21 cellular contexts compared by ENCODE assay signal in genomic region chr6:80541886-80542285, GRCh38.
DNase-seq lines count a peak whose midpoint lies in the region; ATAC-seq, FAIRE-seq and TF ChIP-seq lines count a peak whose summit lies in the region.
"Had no signal": no experiment of that assay in that cellular context is flagged by ENCODE, and none has a peak within 500 bp of the region (broad histone marks: within the 10 kb centered on the region; RNA-seq: fewer than 3 reads in every experiment).

No MANE protein-coding gene starts in this region.

- H3K4me1 ChIP-seq in PC-9 (replicated peaks; ENCODE audit: insufficient read depth) (peaks cover 16% of the 10 kb centered on the region), endocrine pancreas (ENCODE audit: control insufficient read depth, insufficient read depth, low read length) (peaks cover 18% of the 10 kb centered on the region)

- no peak overlapping the region for H3K27ac Mint-ChIP-seq in activated T-helper 17 cell treated with anti-CD3 and anti-CD28 coated beads, Interleukin-2, amount 50 U/mL, for 72 hours
- H3K27ac Mint-ChIP-seq in T-helper 2 cell treated with Interferon-gamma antibody and Interleukin-4, amounts not matched to agents 5 μg/mL and 100 μg/mL, for 36 hours: no peak overlapping the region
- H3K27ac Mint-ChIP-seq: activated naive CD8-positive, alpha-beta T cell treated with anti-CD3 and anti-CD28 coated beads for 36 hours; activated T-helper 2 cell treated with anti-CD3 and anti-CD28 coated beads, Interferon-gamma antibody, Interleukin-2, Interleukin-4, amounts not matched to agents 10 μg/mL and 5 μg/mL and 100 μg/mL, durations not matched to agents 14 hours and 24 hours and 36 hours; CD4-positive, alpha-beta memory T cell; stimulated activated naive B cell treated with anti-CD40 and anti-IgM and Interleukin-4, amounts not matched to agents 10 μg/mL and 1 μg/mL and 100 μg/mL, for 72 hours had no signal

- H3K4me3 Mint-ChIP-seq in activated T-helper 17 cell treated with anti-CD3 and anti-CD28 coated beads, Interleukin-2, amount 50 U/mL, for 72 hours: no peak overlapping the region
- no peak overlapping the region for H3K4me3 Mint-ChIP-seq in T-helper 2 cell treated with Interferon-gamma antibody and Interleukin-4, amounts not matched to agents 5 μg/mL and 100 μg/mL, for 36 hours
- H3K4me3 Mint-ChIP-seq: activated CD4-positive, alpha-beta T cell treated with anti-CD3 and anti-CD28 coated beads, Interleukin-2, amount 10 ng/mL, durations not matched to agents 24 days and 14 days; activated naive CD8-positive, alpha-beta T cell treated with anti-CD3 and anti-CD28 coated beads for 36 hours; CD4-positive, alpha-beta memory T cell; stimulated activated naive B cell treated with anti-CD40 and anti-IgM and Interleukin-4, amounts not matched to agents 10 μg/mL and 1 μg/mL and 100 μg/mL, for 72 hours had no signal

- H3K9me3 ChIP-seq in PC-9 (ENCODE audit: insufficient read depth, low read depth): no peaks in the 10 kb centered on the region
- no peaks in the 10 kb centered on the region for H3K9me3 ChIP-seq in endocrine pancreas (ENCODE audit: control insufficient read depth, low read length)
- H3K9me3 ChIP-seq: neutrophil had no signal

- peak; percentile 68 for FAIRE-seq in HTR-8/SVneo (lab: Jason Lieb, UNC)
- FAIRE-seq: frontal cortex, G401.6 had no signal

- no peak overlapping the region for H3K27ac ChIP-seq in PC-9
- H3K27ac ChIP-seq: neutrophil, RWPE1, VCaP had no signal

- no peaks in the 10 kb centered on the region for H4K20me1 ChIP-seq in PC-9 (ENCODE audit: insufficient read depth)

- no peak overlapping the region for H3K4me3 ChIP-seq in PC-9
- peak overlapping the region; percentile 29 for H3K4me3 ChIP-seq in endocrine pancreas (ENCODE audit: control insufficient read depth, insufficient read depth, low read length)

- TF ChIP-seq CTCF in PC-9 (conservative IDR thresholded peaks at IDR 0.05): no peak

- H3K27me3 Mint-ChIP-seq in activated T-helper 17 cell treated with anti-CD3 and anti-CD28 coated beads, Interleukin-2, amount 50 U/mL, for 72 hours: peaks cover 9% of the 10 kb centered on the region
- H3K27me3 Mint-ChIP-seq in T-helper 2 cell treated with Interferon-gamma antibody and Interleukin-4, amounts not matched to agents 5 μg/mL and 100 μg/mL, for 36 hours (ENCODE audit: low read depth): no peaks in the 10 kb centered on the region
- H3K27me3 Mint-ChIP-seq: activated CD4-positive, alpha-beta T cell treated with anti-CD3 and anti-CD28 coated beads, Interleukin-2, amount 10 ng/mL, durations not matched to agents 24 days and 14 days; stimulated activated naive B cell treated with anti-CD40 and anti-IgM and Interleukin-4, amounts not matched to agents 10 μg/mL and 1 μg/mL and 100 μg/mL, for 72 hours had no signal

- H3K9ac ChIP-seq in endocrine pancreas (ENCODE audit: control insufficient read depth, insufficient read depth, low read length): no peak overlapping the region

- no peaks in the 10 kb centered on the region for H3K4me1 Mint-ChIP-seq in activated T-helper 17 cell treated with anti-CD3 and anti-CD28 coated beads, Interleukin-2, amount 50 U/mL, for 72 hours
- H3K4me1 Mint-ChIP-seq in T-helper 2 cell treated with Interferon-gamma antibody and Interleukin-4, amounts not matched to agents 5 μg/mL and 100 μg/mL, for 36 hours (ENCODE audit: low read depth): peaks cover 9% of the 10 kb centered on the region
- H3K4me1 Mint-ChIP-seq: activated naive CD8-positive, alpha-beta T cell treated with anti-CD3 and anti-CD28 coated beads for 36 hours; CD4-positive, alpha-beta memory T cell; stimulated activated naive B cell treated with anti-CD40 and anti-IgM and Interleukin-4, amounts not matched to agents 10 μg/mL and 1 μg/mL and 100 μg/mL, for 72 hours had no signal

- no peak overlapping the region for H2AFZ ChIP-seq in PC-9

- no TSS peak for BruUV-seq in PC-9 (replicated peaks; lab: Mats Ljungman, UMichigan)

- POLR2A ChIA-PET in PC-9 (lab: Charles Lee; ENCODE audit: unreplicated experiment): no interaction called here

- peak; percentile 45 for ATAC-seq in sciatic nerve
- no peak for ATAC-seq in activated T-helper 17 cell treated with anti-CD3 and anti-CD28 coated beads, Interleukin-2, amount 50 U/mL, for 72 hours (replicated peaks)
- ATAC-seq: stimulated activated naive B cell treated with anti-CD40 and anti-IgM and Interleukin-4, amounts not matched to agents 10 μg/mL and 1 μg/mL and 100 μg/mL, for 72 hours had no signal

- no peaks in the 10 kb centered on the region for H3F3A ChIP-seq in PC-9 (ENCODE audit: insufficient read depth, low read depth)

- H3K79me2 ChIP-seq in PC-9 (ENCODE audit: low read depth): no peaks in the 10 kb centered on the region

- H3K9me3 Mint-ChIP-seq in activated T-helper 17 cell treated with anti-CD3 and anti-CD28 coated beads, Interleukin-2, amount 50 U/mL, for 72 hours: no peaks in the 10 kb centered on the region
- H3K9me3 Mint-ChIP-seq in T-helper 2 cell treated with Interferon-gamma antibody and Interleukin-4, amounts not matched to agents 5 μg/mL and 100 μg/mL, for 36 hours: no peaks in the 10 kb centered on the region
- H3K9me3 Mint-ChIP-seq: activated naive CD8-positive, alpha-beta T cell treated with anti-CD3 and anti-CD28 coated beads for 36 hours; activated T-helper 2 cell treated with anti-CD3 and anti-CD28 coated beads, Interferon-gamma antibody, Interleukin-2, Interleukin-4, amounts not matched to agents 10 μg/mL and 5 μg/mL and 100 μg/mL, durations not matched to agents 14 hours and 24 hours and 36 hours had no signal

- CTCF ChIA-PET in PC-9 (lab: Charles Lee): no interaction called here

- no peaks in the 10 kb centered on the region for H3K36me3 Mint-ChIP-seq in activated T-helper 17 cell treated with anti-CD3 and anti-CD28 coated beads, Interleukin-2, amount 50 U/mL, for 72 hours (ENCODE audit: low read depth)
- no peaks in the 10 kb centered on the region for H3K36me3 Mint-ChIP-seq in T-helper 2 cell treated with Interferon-gamma antibody and Interleukin-4, amounts not matched to agents 5 μg/mL and 100 μg/mL, for 36 hours (ENCODE audit: low read depth)
- H3K36me3 Mint-ChIP-seq: activated naive CD8-positive, alpha-beta T cell treated with anti-CD3 and anti-CD28 coated beads for 36 hours; CD4-positive, alpha-beta memory T cell; stimulated activated naive B cell treated with anti-CD40 and anti-IgM and Interleukin-4, amounts not matched to agents 10 μg/mL and 1 μg/mL and 100 μg/mL, for 72 hours had no signal

- no peaks in the 10 kb centered on the region for H3K36me3 ChIP-seq in PC-9 (ENCODE audit: low read depth)
- H3K36me3 ChIP-seq in endocrine pancreas (ENCODE audit: control insufficient read depth, insufficient read depth, low read length): no peaks in the 10 kb centered on the region
- H3K36me3 ChIP-seq: neutrophil had no signal

- H3K4me2 ChIP-seq in PC-9: 0 out of 2 replicates have a peak overlapping the region, but pooled peaks have one; percentile 43

- intact Hi-C loops in PC-9 (cut with micrococcal nuclease; ENCODE audit: unreplicated experiment): loop anchor here (1.0 to 10.0 kb wide), 2 partner anchors 88 to 417 kb away; no protein-coding TSS in a partner anchor
- intact Hi-C loops in sciatic nerve (cut with DNase I): no loop called here

- DNase-seq in HTR-8/SVneo (ENCODE audit: insufficient read length, low spot score) (no peak), PC-9 (no peak), sciatic nerve (ENCODE audit: low spot score) (no peak), nucleus accumbens (lab: John Stamatoyannopoulos, UW) (no peak)
- DNase-seq in T-helper 2 cell treated with Interferon-gamma antibody and Interleukin-4, amounts not matched to agents 5 μg/mL and 100 μg/mL, for 36 hours (ENCODE audit: low spot score): no peak
- DNase-seq: activated naive CD8-positive, alpha-beta T cell treated with anti-CD3 and anti-CD28 coated beads for 36 hours; CD4-positive, alpha-beta memory T cell; DMS153; NCI-H1417 treated with DMSO at 0.1 percent for 48 hours; NCI-H510A treated with DMSO at 0.1 percent for 48 hours; stimulated activated CD4-positive, alpha-beta T cell treated with anti-CD3 and anti-CD28 coated beads, Interleukin-2, amount 100 ng/mL, for 48 hours; stimulated activated naive B cell treated with anti-CD40 and anti-IgM and Interleukin-4, amounts not matched to agents 10 μg/mL and 1 μg/mL and 100 μg/mL, for 72 hours had no signal

- H3K9me2 ChIP-seq in PC-9 (ENCODE audit: insufficient read depth): no peaks in the 10 kb centered on the region

- no peaks in the 10 kb centered on the region for H3K27me3 ChIP-seq in PC-9 (ENCODE audit: insufficient read depth, low read depth)
- no peaks in the 10 kb centered on the region for H3K27me3 ChIP-seq in endocrine pancreas (ENCODE audit: control insufficient read depth, insufficient read depth, low read length)
- H3K27me3 ChIP-seq: neutrophil had no signal
